8 cellular contexts compared by ENCODE assay signal in genomic region chr5:143434261-143435206, GRCh38. TPM values are rescaled to one million over a fixed set of nuclear protein-coding genes. Genes with fewer than 3 reads are reported as not detected.
DNase-seq lines count a peak whose midpoint lies in the region; ATAC-seq, FAIRE-seq and TF ChIP-seq lines count a peak whose summit lies in the region.

No MANE protein-coding gene starts in this region.

- ATAC-seq in HG03135 (IDR thresholded peaks at IDR 0.05; ENCODE audit: unreplicated experiment) (peak; percentile 37), left cardiac atrium (peak; percentile 14 to 66), GM19328 (IDR thresholded peaks at IDR 0.05; ENCODE audit: unreplicated experiment) (no peak)

- H3K4me1 Mint-ChIP-seq in activated CD4-positive, alpha-beta T cell treated with anti-CD3 and anti-CD28 coated beads, Interleukin-2, amount 10 ng/mL, durations not matched to agents 24 days and 14 days, result peaks cover 51% of the 10 kb centered on the region

- H3K4me3 ChIP-seq in GM12865 (ENCODE audit: low read depth, low read length), result peak overlapping the region; percentile 56

- intact Hi-C loops in activated CD4-positive, alpha-beta T cell treated with anti-CD3 and anti-CD28 coated beads, Interleukin-2, amount 10 ng/mL, durations not matched to agents 24 days and 14 days (cut with micrococcal nuclease), result loop anchor here (1.0 to 5.0 kb wide), 3 partner anchors 30 to 393 kb away; no protein-coding TSS in a partner anchor
- intact Hi-C loops in left cardiac atrium (cut with DNase I), result no loop called here

- H3K36me3 Mint-ChIP-seq in activated CD4-positive, alpha-beta T cell treated with anti-CD3 and anti-CD28 coated beads, Interleukin-2, amount 10 ng/mL, durations not matched to agents 24 days and 14 days (ENCODE audit: low read depth), result no peaks in the 10 kb centered on the region

- H3K27me3 Mint-ChIP-seq in activated CD4-positive, alpha-beta T cell treated with anti-CD3 and anti-CD28 coated beads, Interleukin-2, amount 10 ng/mL, durations not matched to agents 24 days and 14 days, result no peaks in the 10 kb centered on the region

- no peaks in the 10 kb centered on the region for H3K9me3 Mint-ChIP-seq in activated CD4-positive, alpha-beta T cell treated with anti-CD3 and anti-CD28 coated beads, Interleukin-2, amount 10 ng/mL, durations not matched to agents 24 days and 14 days

- no peak for TF ChIP-seq CTCF in GM12865 (IDR thresholded peaks at IDR 0.05; ENCODE audit: insufficient read depth, low read depth, low read length, missing control alignments)

- no peak for FAIRE-seq in RCC 7860 (lab: Jason Lieb, UNC)

- peak; percentile 69 for DNase-seq in GM12865 (ENCODE audit: low read depth)
- peak; percentile 71 for DNase-seq in activated CD4-positive, alpha-beta T cell treated with anti-CD3 and anti-CD28 coated beads, Interleukin-2, amount 10 ng/mL, durations not matched to agents 24 days and 14 days
- peak; percentile 22 for DNase-seq in left cardiac atrium
- peak; percentile 26 to 75 (median 58) for DNase-seq in stimulated activated naive CD4-positive, alpha-beta T cell (lab: John Stamatoyannopoulos, UW)
- DNase-seq in RCC 7860 (ENCODE audit: low spot score), result no peak
- no peak for DNase-seq in Kasumi-1 (lab: John Stamatoyannopoulos, UW)

- peak overlapping the region; percentile 88 for H3K4me3 Mint-ChIP-seq in activated CD4-positive, alpha-beta T cell treated with anti-CD3 and anti-CD28 coated beads, Interleukin-2, amount 10 ng/mL, durations not matched to agents 24 days and 14 days

- peak overlapping the region; percentile 92 for H3K27ac Mint-ChIP-seq in activated CD4-positive, alpha-beta T cell treated with anti-CD3 and anti-CD28 coated beads, Interleukin-2, amount 10 ng/mL, durations not matched to agents 24 days and 14 days

RNA-seq across cellular contexts. Expression of gene NR3C1, which starts 31.0 kb away (rescaled TPM):
- 62.2 and 64.7 TPM in 2 replicates for total RNA-seq in activated CD4-positive, alpha-beta T cell treated with anti-CD3 and anti-CD28 coated beads, Interleukin-2, amount 10 ng/mL, durations not matched to agents 24 days and 14 days
- total RNA-seq in left cardiac atrium, result 10 to 100 TPM; 39.0 to 51.7 TPM

Comparison
In these comparisons a context has a peak if more than half of its experiments do, and no peak if none do; other contexts are left out.
1. DNase-seq: peak in GM12865 (single experiment), activated CD4-positive, alpha-beta T cell treated with anti-CD3 and anti-CD28 coated beads, Interleukin-2, amount 10 ng/mL, durations not matched to agents 24 days and 14 days (single experiment), left cardiac atrium (single experiment) and stimulated activated naive CD4-positive, alpha-beta T cell (6 of 6); none in RCC 7860 (single experiment) and Kasumi-1 (0 of 2).